Comparison of ENCODE assay signal across 11 cellular contexts in genomic region chr15:38652998-38653397, GRCh38.
DNase-seq lines count a peak whose midpoint lies in the region; ATAC-seq and TF ChIP-seq lines count a peak whose summit lies in the region.
"Had no signal": no experiment of that assay in that cellular context is flagged by ENCODE, and none has a peak within 500 bp of the region (broad histone marks: within the 10 kb centered on the region; RNA-seq: fewer than 3 reads in every experiment).

No MANE protein-coding gene starts in this region.

- peaks cover 6% of the 10 kb centered on the region for H3K9me3 Mint-ChIP-seq in activated CD4-positive, alpha-beta memory T cell treated with anti-CD3 and anti-CD28 coated beads, Interleukin-2, amount 10 ng/mL, durations not matched to agents 7 days and 5 days
- no peaks in the 10 kb centered on the region for H3K9me3 Mint-ChIP-seq in stimulated activated memory B cell treated with anti-CD40 and anti-IgM and Interleukin-4, amounts not matched to agents 10 μg/mL and 1 μg/mL and 100 μg/mL, for 72 hours

- no peaks in the 10 kb centered on the region for H3K27me3 Mint-ChIP-seq in activated CD4-positive, alpha-beta memory T cell treated with anti-CD3 and anti-CD28 coated beads, Interleukin-2, amount 10 ng/mL, durations not matched to agents 7 days and 5 days
- no peaks in the 10 kb centered on the region for H3K27me3 Mint-ChIP-seq in stimulated activated memory B cell treated with anti-CD40 and anti-IgM and Interleukin-4, amounts not matched to agents 10 μg/mL and 1 μg/mL and 100 μg/mL, for 72 hours

- H2AFZ ChIP-seq in Karpas-422 (ENCODE audit: low read length): peak overlapping the region; percentile 69

- peak overlapping the region; percentile 99 for H3K27ac Mint-ChIP-seq in activated CD4-positive, alpha-beta memory T cell treated with anti-CD3 and anti-CD28 coated beads, Interleukin-2, amount 10 ng/mL, durations not matched to agents 7 days and 5 days
- peak overlapping the region; percentile 48 for H3K27ac Mint-ChIP-seq in stimulated activated memory B cell treated with anti-CD40 and anti-IgM and Interleukin-4, amounts not matched to agents 10 μg/mL and 1 μg/mL and 100 μg/mL, for 72 hours
- H3K27ac Mint-ChIP-seq: progenitor cell of endocrine pancreas had no signal

- CTCF ChIA-PET in activated CD4-positive, alpha-beta memory T cell treated with anti-CD3 and anti-CD28 coated beads, Interleukin-2, amount 10 ng/mL, durations not matched to agents 7 days and 5 days (lab: Charles Lee): interaction anchor here (0.7 to 20.5 kb wide), 14 partner anchors 8 to 212 kb away, joined by 3 to 311 read pairs (median 20); partner anchors contain the start of gene RASGRP1

- no peaks in the 10 kb centered on the region for H3K27me3 ChIP-seq in Karpas-422 (ENCODE audit: low read length)
- H3K27me3 ChIP-seq in testis: no peaks in the 10 kb centered on the region
- no peaks in the 10 kb centered on the region for H3K27me3 ChIP-seq in brain microvascular endothelial cell (replicated peaks)
- H3K27me3 ChIP-seq: MG63 had no signal

- H3K27ac ChIP-seq in Karpas-422 (ENCODE audit: low read length): peak overlapping the region; percentile 97
- H3K27ac ChIP-seq in testis: no peak overlapping the region
- no peak overlapping the region for H3K27ac ChIP-seq in brain microvascular endothelial cell

- POLR2A ChIA-PET in activated CD4-positive, alpha-beta memory T cell treated with anti-CD3 and anti-CD28 coated beads, Interleukin-2, amount 10 ng/mL, durations not matched to agents 7 days and 5 days (lab: Charles Lee): interaction anchor here (0.9 to 15.4 kb wide), 19 partner anchors 10 to 973 kb away, joined by 3 to 497 read pairs (median 10); partner anchors contain the start of gene RASGRP1

- no peaks in the 10 kb centered on the region for H4K20me1 ChIP-seq in Karpas-422 (ENCODE audit: insufficient read depth, low read depth, low read length)

- H3K9me3 ChIP-seq in Karpas-422 (ENCODE audit: low read length): 0 out of 2 replicates have a peak, but pooled peaks cover 4% of the 10 kb centered on the region
- H3K9me3 ChIP-seq in testis: no peaks in the 10 kb centered on the region
- H3K9me3 ChIP-seq: MG63 had no signal

- H3K4me1 ChIP-seq in Karpas-422 (ENCODE audit: low read length): peaks cover 44% of the 10 kb centered on the region
- H3K4me1 ChIP-seq in testis: no peaks in the 10 kb centered on the region

- peak overlapping the region; percentile 75 for H3K4me2 ChIP-seq in Karpas-422 (ENCODE audit: low read depth, low read length, poor library complexity, severe bottlenecking)

- intact Hi-C loops in testis (cut with DNase I; ENCODE audit: low total_unique reads): no loop called here

- H3K4me3 Mint-ChIP-seq in activated CD4-positive, alpha-beta memory T cell treated with anti-CD3 and anti-CD28 coated beads, Interleukin-2, amount 10 ng/mL, durations not matched to agents 7 days and 5 days: peak overlapping the region; percentile 82
- H3K4me3 Mint-ChIP-seq in stimulated activated memory B cell treated with anti-CD40 and anti-IgM and Interleukin-4, amounts not matched to agents 10 μg/mL and 1 μg/mL and 100 μg/mL, for 72 hours: no peak overlapping the region

- DNase-seq in Karpas-422: peak; percentile 66
- peak; percentile 89 for DNase-seq in activated CD4-positive, alpha-beta memory T cell treated with anti-CD3 and anti-CD28 coated beads, Interleukin-2, amount 10 ng/mL, durations not matched to agents 7 days and 5 days
- DNase-seq in central memory CD4-positive, alpha-beta T cell: peak; percentile 93
- DNase-seq in H4 (ENCODE audit: low spot score): no peak
- no peak for DNase-seq in DMS 273 (lab: John Stamatoyannopoulos, UW; ENCODE audit: unreplicated experiment)
- no peak for DNase-seq in testis
- no peak for DNase-seq in brain microvascular endothelial cell
- DNase-seq: islet precursor cell, MG63 had no signal

- peak overlapping the region; percentile 54 for H3K4me3 ChIP-seq in Karpas-422 (ENCODE audit: low read length)
- no peak overlapping the region for H3K4me3 ChIP-seq in testis
- no peak overlapping the region for H3K4me3 ChIP-seq in brain microvascular endothelial cell (ENCODE audit: low read depth, low read length)
- H3K4me3 ChIP-seq: MG63 had no signal

- no peaks in the 10 kb centered on the region for H3K79me2 ChIP-seq in Karpas-422 (ENCODE audit: low read length)

- peaks cover 67% of the 10 kb centered on the region for H3K4me1 Mint-ChIP-seq in activated CD4-positive, alpha-beta memory T cell treated with anti-CD3 and anti-CD28 coated beads, Interleukin-2, amount 10 ng/mL, durations not matched to agents 7 days and 5 days
- H3K4me1 Mint-ChIP-seq in stimulated activated memory B cell treated with anti-CD40 and anti-IgM and Interleukin-4, amounts not matched to agents 10 μg/mL and 1 μg/mL and 100 μg/mL, for 72 hours: peaks cover 42% of the 10 kb centered on the region

- in situ Hi-C loops in brain microvascular endothelial cell (cut with HindIII; ENCODE audit: low pct_ligation_motif_present, low sequenced_read_pairs): no loop called here

- peak overlapping the region; percentile 74 for H3K9ac ChIP-seq in Karpas-422 (ENCODE audit: low read length)

- H3K36me3 ChIP-seq in Karpas-422 (ENCODE audit: insufficient read depth, low read length): no peaks in the 10 kb centered on the region
- no peaks in the 10 kb centered on the region for H3K36me3 ChIP-seq in testis (ENCODE audit: low read depth, missing control alignments)
- H3K36me3 ChIP-seq in brain microvascular endothelial cell (replicated peaks): no peaks in the 10 kb centered on the region
- H3K36me3 ChIP-seq: MG63 had no signal

- TF ChIP-seq POLR2A in testis (IDR thresholded peaks at IDR 0.05): no peak

- WGBS in testis, 2 donors: 81 to 87% methylated on average over 6 of the region's 6 CpGs

- no peaks in the 10 kb centered on the region for H3K9me2 ChIP-seq in Karpas-422 (replicated peaks; ENCODE audit: insufficient read depth, low read length)

- ATAC-seq in stimulated activated memory B cell treated with anti-CD40 and anti-IgM and Interleukin-4, amounts not matched to agents 10 μg/mL and 1 μg/mL and 100 μg/mL, for 72 hours: no peak

- TF ChIP-seq CTCF in testis (IDR thresholded peaks at IDR 0.05) (no peak), brain microvascular endothelial cell (IDR thresholded peaks at IDR 0.05; ENCODE audit: low read depth, low read length, missing control alignments) (no peak)

- H3K36me3 Mint-ChIP-seq in activated CD4-positive, alpha-beta memory T cell treated with anti-CD3 and anti-CD28 coated beads, Interleukin-2, amount 10 ng/mL, durations not matched to agents 7 days and 5 days (ENCODE audit: low read depth): peaks cover 14% of the 10 kb centered on the region
- H3K36me3 Mint-ChIP-seq in stimulated activated memory B cell treated with anti-CD40 and anti-IgM and Interleukin-4, amounts not matched to agents 10 μg/mL and 1 μg/mL and 100 μg/mL, for 72 hours: no peaks in the 10 kb centered on the region

Comparison
In these comparisons a context has a peak if more than half of its experiments do, and no peak if none do; other contexts are left out.
1. DNase-seq: peak in Karpas-422 (single experiment), activated CD4-positive, alpha-beta memory T cell treated with anti-CD3 and anti-CD28 coated beads, Interleukin-2, amount 10 ng/mL, durations not matched to agents 7 days and 5 days (single experiment) and central memory CD4-positive, alpha-beta T cell (single experiment); none in H4 (single experiment), DMS 273 (single experiment), testis (single experiment) and brain microvascular endothelial cell (single experiment).